In genomic region chr1:39016604-39017171, GRCh38 we compare ENCODE assay signal across 1 cellular context.
TF ChIP-seq lines count a peak whose summit lies in the region.

No MANE protein-coding gene starts in this region.

TF ChIP-seq in HepG2, 621 proteins besides CTCF, POLR2A, EP300 and RAD21 (continued from another document and continues in another):
- TF ChIP-seq ZBTB4 (CRISPR knock-in tag; IDR thresholded peaks at IDR 0.05; ENCODE audit: borderline replicate concordance) (no peak), PCBP1 (IDR thresholded peaks at IDR 0.05; ENCODE audit: borderline replicate concordance, low read depth, low read length) (no peak), ZNF557 (CRISPR knock-in tag; IDR thresholded peaks at IDR 0.05) (no peak), KLF9 (CRISPR knock-in tag; IDR thresholded peaks at IDR 0.05; ENCODE audit: low read depth) (no peak), ZNF644 (CRISPR knock-in tag; IDR thresholded peaks at IDR 0.05; ENCODE audit: low read depth) (no peak), IRF2 (CRISPR knock-in tag; IDR thresholded peaks at IDR 0.05) (0 out of 2 replicates have a peak, but pooled peaks have one; percentile 50), ONECUT2 (CRISPR knock-in tag; IDR thresholded peaks at IDR 0.05) (no peak), TP53 (CRISPR knock-in tag; conservative IDR thresholded peaks at IDR 0.05) (no peak), SP140L (CRISPR knock-in tag; IDR thresholded peaks at IDR 0.05; ENCODE audit: borderline replicate concordance) (no peak), TIGD3 (CRISPR knock-in tag; IDR thresholded peaks at IDR 0.05; ENCODE audit: borderline replicate concordance) (no peak), GATAD1 (CRISPR knock-in tag; IDR thresholded peaks at IDR 0.05) (no peak), NR1H2 (CRISPR knock-in tag; IDR thresholded peaks at IDR 0.05; ENCODE audit: borderline replicate concordance, low read depth) (no peak), ZSCAN21 (CRISPR knock-in tag; IDR thresholded peaks at IDR 0.05; ENCODE audit: borderline replicate concordance) (no peak), NONO (IDR thresholded peaks at IDR 0.05) (no peak), NONO (CRISPR knock-in tag; conservative IDR thresholded peaks at IDR 0.05) (no peak), ZNF777 (CRISPR knock-in tag; IDR thresholded peaks at IDR 0.05) (no peak), FOXP4 (CRISPR knock-in tag; IDR thresholded peaks at IDR 0.05) (no peak), DMAP1 (CRISPR knock-in tag; IDR thresholded peaks at IDR 0.05) (no peak), MXD4 (CRISPR knock-in tag; IDR thresholded peaks at IDR 0.05) (no peak), DNMT3B (CRISPR knock-in tag; conservative IDR thresholded peaks at IDR 0.05) (no peak), SYNCRIP (IDR thresholded peaks at IDR 0.05; ENCODE audit: insufficient read depth, low read depth, low read length) (no peak), AHR (CRISPR knock-in tag; IDR thresholded peaks at IDR 0.05) (no peak), ERF (CRISPR knock-in tag; IDR thresholded peaks at IDR 0.05) (no peak), CEBPZ (IDR thresholded peaks at IDR 0.05; ENCODE audit: low read length) (no peak), TBL1XR1 (IDR thresholded peaks at IDR 0.05; ENCODE audit: borderline replicate concordance, low read length, partially characterized antibody) (no peak), GLI4 (CRISPR knock-in tag; IDR thresholded peaks at IDR 0.05; ENCODE audit: borderline replicate concordance) (no peak), ARID5B (CRISPR knock-in tag; IDR thresholded peaks at IDR 0.05) (peak; percentile 89), NR3C1 (CRISPR knock-in tag; IDR thresholded peaks at IDR 0.05) (no peak), RFX5 (IDR thresholded peaks at IDR 0.05; ENCODE audit: low read depth, low read length) (no peak), KLF15 (CRISPR knock-in tag; IDR thresholded peaks at IDR 0.05; ENCODE audit: borderline replicate concordance) (no peak), SPEN (CRISPR knock-in tag; IDR thresholded peaks at IDR 0.05; ENCODE audit: low read depth) (no peak), ZFX (CRISPR knock-in tag; IDR thresholded peaks at IDR 0.05; ENCODE audit: low read depth) (0 out of 2 replicates have a peak, but pooled peaks have one; percentile 16), ZNF704 (CRISPR knock-in tag; IDR thresholded peaks at IDR 0.05; ENCODE audit: borderline replicate concordance) (no peak), TCF7 (IDR thresholded peaks at IDR 0.05; ENCODE audit: low read depth) (no peak), NCOA1 (CRISPR knock-in tag; IDR thresholded peaks at IDR 0.05) (no peak), ZBTB3 (CRISPR knock-in tag; IDR thresholded peaks at IDR 0.05; ENCODE audit: borderline replicate concordance, low read depth) (no peak), ZNF512B (CRISPR knock-in tag; IDR thresholded peaks at IDR 0.05; ENCODE audit: borderline replicate concordance) (no peak), ZBTB21 (CRISPR knock-in tag; IDR thresholded peaks at IDR 0.05) (0 out of 2 replicates have a peak, but pooled peaks have one; percentile 14), ARNT2 (CRISPR knock-in tag; IDR thresholded peaks at IDR 0.05; ENCODE audit: low read depth) (no peak), PLSCR1 (CRISPR knock-in tag; IDR thresholded peaks at IDR 0.05; ENCODE audit: borderline replicate concordance) (no peak), PLRG1 (conservative IDR thresholded peaks at IDR 0.05) (no peak), ZNF850 (CRISPR knock-in tag; conservative IDR thresholded peaks at IDR 0.05) (no peak), ZNF556 (CRISPR knock-in tag; IDR thresholded peaks at IDR 0.05; ENCODE audit: borderline replicate concordance) (no peak), GLMP (CRISPR knock-in tag; IDR thresholded peaks at IDR 0.05; ENCODE audit: borderline replicate concordance) (no peak), ZNF205 (CRISPR knock-in tag; IDR thresholded peaks at IDR 0.05) (no peak; the same call in 1 of the 2 replicates), ZC3H13 (CRISPR knock-in tag; IDR thresholded peaks at IDR 0.05) (no peak), ESRRA (CRISPR knock-in tag; IDR thresholded peaks at IDR 0.05; ENCODE audit: low read depth) (no peak), MATR3 (CRISPR knock-in tag; IDR thresholded peaks at IDR 0.05) (no peak)
